ENCODE assay signal across 1 cellular context in genomic region chr12:54390176-54390667, GRCh38.
TF ChIP-seq lines count a peak whose summit lies in the region.

No MANE protein-coding gene starts in this region.

TF ChIP-seq in SK-N-SH, 30 proteins besides CTCF, POLR2A, EP300 and RAD21:
- no peak for TF ChIP-seq MAX (IDR thresholded peaks at IDR 0.05; ENCODE audit: low read depth)
